Comparison of ENCODE assay signal across 20 cellular contexts in genomic region chr18:29882620-29883019, GRCh38.
DNase-seq lines count a peak whose midpoint lies in the region; ATAC-seq, FAIRE-seq and TF ChIP-seq lines count a peak whose summit lies in the region.
"Had no signal": no experiment of that assay in that cellular context is flagged by ENCODE, and none has a peak within 500 bp of the region (broad histone marks: within the 10 kb centered on the region; RNA-seq: fewer than 3 reads in every experiment).

No MANE protein-coding gene starts in this region.

- no peaks in the 10 kb centered on the region for H3K27me3 ChIP-seq in K562 (ENCODE audit: control insufficient read depth in 2 of 2, insufficient read depth in 2 of 2, low read length in 2 of 2)

- WGBS in K562 (ENCODE audit: insufficient coverage, low coverage, missing lambda C conversion rate): 0% methylated on average over 1 of the region's 1 CpG

- in situ Hi-C loops in K562 (cut with MboI) (no loop called here), ACHN (cut with HindIII; ENCODE audit: low pct_ligation_motif_present, low pct_unique_long_range_greater_than_20kb, low sequenced_read_pairs) (no loop called here)

- no peak overlapping the region for H3K9ac ChIP-seq in K562 (ENCODE audit: insufficient read depth in 1 of 2, low read depth in 2 of 2, low read length in 2 of 2)
- H3K9ac ChIP-seq: GM23248 had no signal

- H3K9me3 ChIP-seq in K562 (replicated peaks; ENCODE audit: control insufficient read depth, insufficient read depth, low read depth, low read length): no peaks in the 10 kb centered on the region
- H3K9me3 ChIP-seq: A549 had no signal

- no peaks in the 10 kb centered on the region for H3K36me3 ChIP-seq in K562 (ENCODE audit: control insufficient read depth, insufficient read depth, low read length)

- intact Hi-C loops in K562 (cut with micrococcal nuclease): no loop called here

- H3K4me3 ChIP-seq in K562: no peak overlapping the region
- H3K4me3 ChIP-seq: A549, GM23248 had no signal

- H2AFZ ChIP-seq in K562 (ENCODE audit: low read depth, low read length): no peak overlapping the region
- H2AFZ ChIP-seq: GM23248 had no signal

- H3K9me1 ChIP-seq in K562 (ENCODE audit: control insufficient read depth, insufficient read depth, low read length): no peaks in the 10 kb centered on the region

- ATAC-seq in K562: no peak
- ATAC-seq: A549, HCT116 had no signal

- no peak for TF ChIP-seq EP300 in K562 (IDR thresholded peaks at IDR 0.05; ENCODE audit: low read length)

- TF ChIP-seq POLR2A in K562 (conservative IDR thresholded peaks at IDR 0.05): no peak

- H3K27ac ChIP-seq in K562 (ENCODE audit: extremely low read depth, low read depth, low read length): no peak overlapping the region
- H3K27ac ChIP-seq: A549, GM23248 had no signal

- CTCF ChIA-PET in K562 (lab: Yijun Ruan, JAX; ENCODE audit: low intra/inter-chr PET ratio): no interaction called here

- no peaks in the 10 kb centered on the region for H4K20me1 ChIP-seq in K562 (replicated peaks; ENCODE audit: control insufficient read depth, insufficient read depth, low read length)

- no peaks in the 10 kb centered on the region for H3K4me1 ChIP-seq in K562 (replicated peaks in 1 of 2; ENCODE audit: control insufficient read depth in 2 of 2, insufficient read depth in 2 of 2, low read length in 2 of 2)
- H3K4me1 ChIP-seq: A549 had no signal

- no TSS peak for BruUV-seq in K562 (replicated peaks; lab: Mats Ljungman, UMichigan)

- no peak for FAIRE-seq in K562 (lab: Jason Lieb, UNC)
- FAIRE-seq in D721Med (lab: Jason Lieb, UNC): no peak
- FAIRE-seq: A549, G401.6, GM12892, H1 had no signal

- no peak for TF ChIP-seq RAD21 in K562 (CRISPR knock-in tag; conservative IDR thresholded peaks at IDR 0.05 in 1 of 2, IDR thresholded peaks at IDR 0.05 in 1 of 2)

- TF ChIP-seq CTCF in K562 (IDR thresholded peaks at IDR 0.05 in 2 of 3, conservative IDR thresholded peaks at IDR 0.05 in 1 of 3; ENCODE audit: insufficient read depth in 2 of 3, low read depth in 1 of 3, low read length in 3 of 3): no peak
- no peak for TF ChIP-seq CTCF in GM20000 (IDR thresholded peaks at IDR 0.05; ENCODE audit: extremely low read depth, missing control alignments)
- no peak for TF ChIP-seq CTCF in D721Med (IDR thresholded peaks at IDR 0.05; ENCODE audit: insufficient read depth, missing control alignments)

- no peaks in the 10 kb centered on the region for H3K79me2 ChIP-seq in K562 (ENCODE audit: control insufficient read depth, insufficient read depth, low read length)

- POLR2A ChIA-PET in K562 (lab: Yijun Ruan, JAX): no interaction called here

- no peak overlapping the region for H3K4me2 ChIP-seq in K562 (ENCODE audit: insufficient read depth, low read length)
- H3K4me2 ChIP-seq: A549 had no signal

- DNase-seq in HCEC 1CT (peak; percentile 14), LHCN-M2 (ENCODE audit: low read depth) (peak; percentile 19), K562 (ENCODE audit: extremely low read depth in 1 of 4, low spot score in 3 of 4) (no peak), GM20000 (ENCODE audit: low spot score) (no peak), ACHN (no peak), D721Med (ENCODE audit: insufficient read length, low spot score) (no peak)
- DNase-seq: 8988T; C1 segment of cervical spinal cord; Calu3; CD4-positive, alpha-beta memory T cell; COR-L47; DMS153; DND-41; GM23248; H7 had no signal

TF ChIP-seq in K562, 482 proteins besides CTCF, POLR2A, EP300 and RAD21:
- TF ChIP-seq ZNF699 (CRISPR knock-in tag; IDR thresholded peaks at IDR 0.05; ENCODE audit: insufficient replicate concordance) (no peak), ZNF311 (CRISPR knock-in tag; IDR thresholded peaks at IDR 0.05) (no peak), C11orf30 (IDR thresholded peaks at IDR 0.05; ENCODE audit: low read depth) (0 out of 2 replicates have a peak, but pooled peaks have one; percentile 13), NONO (IDR thresholded peaks at IDR 0.05; ENCODE audit: low read depth in 2 of 2, low read length in 1 of 2) (no peak), USF2 (CRISPR knock-in tag; IDR thresholded peaks at IDR 0.05) (no peak)

Comparison
In these comparisons a context has a peak if more than half of its experiments do, and no peak if none do; other contexts are left out.
1. DNase-seq: peak in HCEC 1CT (single experiment) and LHCN-M2 (single experiment); none in K562 (0 of 4), GM20000 (single experiment), ACHN (single experiment) and D721Med (single experiment).